In genomic region chr3:196867507-196868296, GRCh38 we compare ENCODE assay signal across 8 cellular contexts. TPM values are rescaled to one million over a fixed set of nuclear protein-coding genes. Genes with fewer than 3 reads are reported as not detected.
DNase-seq lines count a peak whose midpoint lies in the region; ATAC-seq and TF ChIP-seq lines count a peak whose summit lies in the region.

SENP5 (plus strand) TSS chr3:196867920; CDS start chr3:196885182, 17,262 bp downstream.

- TF ChIP-seq CTCF in GM10248 (IDR thresholded peaks at IDR 0.05; ENCODE audit: control extremely low read depth, extremely low read depth, low read depth, missing control alignments) (no peak), gastroesophageal sphincter (IDR thresholded peaks at IDR 0.05) (peak in 1 of 4 experiments; percentile 19), neutrophil (IDR thresholded peaks at IDR 0.05) (peak; percentile 43), subcutaneous adipose tissue (IDR thresholded peaks at IDR 0.05; ENCODE audit: low read depth) (no peak)

- peaks cover 14% of the 10 kb centered on the region; the same call in 1 of the 2 replicates for H3K36me3 ChIP-seq in SK-N-MC (ENCODE audit: insufficient read depth, low read length)
- peaks cover 0 to 6% of the 10 kb centered on the region in 2 donors for H3K36me3 ChIP-seq in gastroesophageal sphincter
- H3K36me3 ChIP-seq in neutrophil: peaks cover 6% of the 10 kb centered on the region

- peak; percentile 89 for ATAC-seq in HG02610 (IDR thresholded peaks at IDR 0.05; ENCODE audit: unreplicated experiment)
- peak; percentile 97 for ATAC-seq in gastroesophageal sphincter

- peaks cover 4% of the 10 kb centered on the region for H3K27me3 Mint-ChIP-seq in activated naive CD4-positive, alpha-beta T cell treated with anti-CD3 and anti-CD28 coated beads, Interleukin-2, amount 10 ng/mL, durations not matched to agents 7 days and 5 days

- H3K27ac Mint-ChIP-seq in activated naive CD4-positive, alpha-beta T cell treated with anti-CD3 and anti-CD28 coated beads, Interleukin-2, amount 10 ng/mL, durations not matched to agents 7 days and 5 days: peak within 1 kb of the TSS; percentile 92

- DNase-seq in GM10248 (ENCODE audit: extremely low spot score): peak; percentile 97
- peak; percentile 75 for DNase-seq in NCI-H1048 (lab: John Stamatoyannopoulos, UW)
- no peak for DNase-seq in SK-N-MC (ENCODE audit: low read depth, low spot score)
- DNase-seq in activated naive CD4-positive, alpha-beta T cell treated with anti-CD3 and anti-CD28 coated beads, Interleukin-2, amount 10 ng/mL, durations not matched to agents 7 days and 5 days: peak; percentile 92

- H3K9me3 ChIP-seq in SK-N-MC (ENCODE audit: low read depth, low read length) (no peaks in the 10 kb centered on the region), gastroesophageal sphincter (no peaks in the 10 kb centered on the region), neutrophil (no peaks in the 10 kb centered on the region)

- H3K27me3 ChIP-seq in gastroesophageal sphincter: no peaks in the 10 kb centered on the region
- H3K27me3 ChIP-seq in neutrophil: no peaks in the 10 kb centered on the region

- peaks cover 28% of the 10 kb centered on the region for H3K4me1 Mint-ChIP-seq in activated naive CD4-positive, alpha-beta T cell treated with anti-CD3 and anti-CD28 coated beads, Interleukin-2, amount 10 ng/mL, durations not matched to agents 7 days and 5 days

- H3K4me3 ChIP-seq in SK-N-MC: peak within 1 kb of the TSS; percentile 83
- peak within 1 kb of the TSS; percentile 90 to 100 for H3K4me3 ChIP-seq in gastroesophageal sphincter
- H3K4me3 ChIP-seq in neutrophil (ENCODE audit: low read depth in 1 of 2, low read length in 1 of 2): peak within 1 kb of the TSS; percentile 83 to 91

- WGBS in gastroesophageal sphincter (ENCODE audit: low coverage in 1 of 2), 2 donors: 0% methylated on average over 10 of the region's 93 CpGs; no CpG with 5 or more reads in 1 of the 2 donors

- H3K4me1 ChIP-seq in gastroesophageal sphincter (peaks cover 0 to 54% (median 6%) of the 10 kb centered on the region in 3 donors), neutrophil (ENCODE audit: control insufficient read depth in 1 of 2, insufficient read depth in 1 of 2, low read depth in 1 of 2, low read length in 1 of 2) (peaks cover 19 to 20% of the 10 kb centered on the region in 2 experiments)

- peaks cover 11% of the 10 kb centered on the region for H3K9me3 Mint-ChIP-seq in activated naive CD4-positive, alpha-beta T cell treated with anti-CD3 and anti-CD28 coated beads, Interleukin-2, amount 10 ng/mL, durations not matched to agents 7 days and 5 days

- H3K27ac ChIP-seq in SK-N-MC: peak within 1 kb of the TSS; percentile 79
- peak within 1 kb of the TSS; percentile 75 to 98 (median 95) for H3K27ac ChIP-seq in gastroesophageal sphincter
- H3K27ac ChIP-seq in neutrophil: peak within 1 kb of the TSS; percentile 93

- CTCF ChIA-PET in GM10248 (lab: Yijun Ruan, JAX): interaction anchor here (0.7 to 3.4 kb wide), 9 partner anchors 14 to 339 kb away, joined by 3 to 20 read pairs (median 3); partner anchors contain the start of gene NCBP2
- CTCF ChIA-PET in activated naive CD4-positive, alpha-beta T cell treated with anti-CD3 and anti-CD28 coated beads, Interleukin-2, amount 10 ng/mL, durations not matched to agents 7 days and 5 days (lab: Charles Lee): interaction anchor here (0.8 to 2.7 kb wide), 2 partner anchors 18 to 75 kb away, joined by 3 to 7 read pairs; partner anchors contain the start of gene NCBP2

- H3K36me3 Mint-ChIP-seq in activated naive CD4-positive, alpha-beta T cell treated with anti-CD3 and anti-CD28 coated beads, Interleukin-2, amount 10 ng/mL, durations not matched to agents 7 days and 5 days: peaks cover 5% of the 10 kb centered on the region

- POLR2A ChIA-PET in GM10248 (lab: Yijun Ruan, JAX): interaction anchor here (0.6 to 1.0 kb wide), 5 partner anchors 13 to 141 kb away, joined by 4 to 8 read pairs (median 5); partner anchors contain the start of gene NCBP2

- peak; percentile 99 for TF ChIP-seq POLR2A in gastroesophageal sphincter (IDR thresholded peaks at IDR 0.05)

- peak within 1 kb of the TSS; percentile 99 for H3K4me3 Mint-ChIP-seq in activated naive CD4-positive, alpha-beta T cell treated with anti-CD3 and anti-CD28 coated beads, Interleukin-2, amount 10 ng/mL, durations not matched to agents 7 days and 5 days

- TF ChIP-seq EP300 in gastroesophageal sphincter (IDR thresholded peaks at IDR 0.05): no peak

- peak within 1 kb of the TSS; percentile 86 for H3K9ac ChIP-seq in SK-N-MC (ENCODE audit: insufficient read length)

RNA-seq across cellular contexts. Expression of gene SENP5, which starts in this region (rescaled TPM):
- total RNA-seq in gastroesophageal sphincter (10 to 100 TPM; 47.0 to 79.5 (median 52.0) TPM), subcutaneous adipose tissue (10 to 100 TPM; 35.7 to 48.3 (median 45.1) TPM)
